15 cellular contexts compared by ENCODE assay signal in genomic region chr14:100093322-100093721, GRCh38. TPM values are rescaled to one million over a fixed set of nuclear protein-coding genes. Genes with fewer than 3 reads are reported as not detected.
A peak's percentile ranks its signal among the peaks of the same experiment; 100 is the strongest.
DNase-seq lines count a peak whose midpoint lies in the region; ATAC-seq and TF ChIP-seq lines count a peak whose summit lies in the region.
"Had no signal": no experiment of that assay in that cellular context is flagged by ENCODE, and none has a peak within 500 bp of the region (broad histone marks: within the 10 kb centered on the region; RNA-seq: fewer than 3 reads in every experiment).

No MANE protein-coding gene starts in this region.

- no peak overlapping the region for H3K4me3 Mint-ChIP-seq in activated CD8-positive, alpha-beta memory T cell treated with anti-CD3 and anti-CD28 coated beads, Interleukin-2, amount 10 ng/mL, durations not matched to agents 7 days and 5 days
- H3K4me3 Mint-ChIP-seq in CD8-positive, alpha-beta memory T cell: peak overlapping the region in 2 of 7 donors; percentile 29 to 58
- H3K4me3 Mint-ChIP-seq in activated naive CD8-positive, alpha-beta T cell: peak overlapping the region; percentile 61
- H3K4me3 Mint-ChIP-seq in natural killer cell treated with Interleukin-12 subunit alpha and Interleukin-12 subunit beta and Interleukin-15 and Interleukin-18, amount 100 ng/mL, for 72 hours: no peak overlapping the region
- H3K4me3 Mint-ChIP-seq in type B pancreatic cell: no peak overlapping the region
- H3K4me3 Mint-ChIP-seq: IgD-negative memory B cell had no signal

- H3K4me1 Mint-ChIP-seq in activated CD8-positive, alpha-beta memory T cell treated with anti-CD3 and anti-CD28 coated beads, Interleukin-2, amount 10 ng/mL, durations not matched to agents 7 days and 5 days: peaks cover 84% of the 10 kb centered on the region
- peaks cover 87 to 100% (median 100%) of the 10 kb centered on the region in 3 donors for H3K4me1 Mint-ChIP-seq in CD8-positive, alpha-beta memory T cell
- H3K4me1 Mint-ChIP-seq in activated naive CD8-positive, alpha-beta T cell (ENCODE audit: low read depth): peaks cover 97% of the 10 kb centered on the region
- H3K4me1 Mint-ChIP-seq in natural killer cell treated with Interleukin-12 subunit alpha and Interleukin-12 subunit beta and Interleukin-15 and Interleukin-18, amount 100 ng/mL, for 72 hours (ENCODE audit: low read depth in 2 of 2): peaks cover 52 to 64% of the 10 kb centered on the region in 2 donors
- no peaks in the 10 kb centered on the region for H3K4me1 Mint-ChIP-seq in type B pancreatic cell (ENCODE audit: unreplicated experiment)

- no peak overlapping the region for H3K27ac Mint-ChIP-seq in activated CD8-positive, alpha-beta memory T cell treated with anti-CD3 and anti-CD28 coated beads, Interleukin-2, amount 10 ng/mL, durations not matched to agents 7 days and 5 days
- peak overlapping the region; percentile 41 to 95 (median 74) for H3K27ac Mint-ChIP-seq in CD8-positive, alpha-beta memory T cell
- peak overlapping the region; percentile 97 for H3K27ac Mint-ChIP-seq in activated naive CD8-positive, alpha-beta T cell
- peak overlapping the region; percentile 61 to 86 for H3K27ac Mint-ChIP-seq in natural killer cell treated with Interleukin-12 subunit alpha and Interleukin-12 subunit beta and Interleukin-15 and Interleukin-18, amount 100 ng/mL, for 72 hours
- no peak overlapping the region for H3K27ac Mint-ChIP-seq in type B pancreatic cell
- H3K27ac Mint-ChIP-seq: IgD-negative memory B cell had no signal

- POLR2A ChIA-PET in CD8-positive, alpha-beta memory T cell (lab: Charles Lee): interaction anchor here (1.4 kb wide), 1 partner anchor 13 kb away, joined by 10 read pairs; no protein-coding TSS in a partner anchor
- POLR2A ChIA-PET in GM10248 (lab: Yijun Ruan, JAX): no interaction called here

- H3K36me3 Mint-ChIP-seq in activated CD8-positive, alpha-beta memory T cell treated with anti-CD3 and anti-CD28 coated beads, Interleukin-2, amount 10 ng/mL, durations not matched to agents 7 days and 5 days: peaks cover 83% of the 10 kb centered on the region
- peaks cover 17 to 97% (median 39%) of the 10 kb centered on the region in 3 donors for H3K36me3 Mint-ChIP-seq in CD8-positive, alpha-beta memory T cell
- H3K36me3 Mint-ChIP-seq in activated naive CD8-positive, alpha-beta T cell: peaks cover 18% of the 10 kb centered on the region
- H3K36me3 Mint-ChIP-seq in natural killer cell treated with Interleukin-12 subunit alpha and Interleukin-12 subunit beta and Interleukin-15 and Interleukin-18, amount 100 ng/mL, for 72 hours: peaks cover 32% of the 10 kb centered on the region
- peaks cover 18% of the 10 kb centered on the region for H3K36me3 Mint-ChIP-seq in type B pancreatic cell
- H3K36me3 Mint-ChIP-seq: IgD-negative memory B cell had no signal

- TF ChIP-seq CTCF in GM10248 (IDR thresholded peaks at IDR 0.05; ENCODE audit: control extremely low read depth, extremely low read depth, low read depth, missing control alignments): no peak
- TF ChIP-seq CTCF in type B pancreatic cell (conservative IDR thresholded peaks at IDR 0.05): no peak

- no peak overlapping the region for H3K4me3 ChIP-seq in CD8-positive, alpha-beta memory T cell (ENCODE audit: low read length)

- peaks cover 98% of the 10 kb centered on the region for H3K4me1 ChIP-seq in CD8-positive, alpha-beta memory T cell (ENCODE audit: insufficient read depth, low read length)

- CTCF ChIA-PET in activated CD8-positive, alpha-beta memory T cell treated with anti-CD3 and anti-CD28 coated beads, Interleukin-2, amount 10 ng/mL, durations not matched to agents 7 days and 5 days (lab: Charles Lee): interaction anchor here (2.8 to 24.4 kb wide), 2 partner anchors 15 to 18 kb away, joined by 11 to 607 read pairs; partner anchors contain the start of gene EVL
- CTCF ChIA-PET in CD8-positive, alpha-beta memory T cell (lab: Charles Lee): interaction anchor here (49.6 to 58.3 kb wide), 2 partner anchors 1 to 21 kb away, joined by 1568 read pairs; partner anchors contain the start of gene EVL
- CTCF ChIA-PET in GM10248 (lab: Yijun Ruan, JAX): interaction anchor here (1.1 to 4.3 kb wide), 7 partner anchors 9 to 41 kb away, joined by 3 to 30 read pairs (median 4); partner anchors contain the start of gene EVL

- peak; percentile 61 for DNase-seq in activated CD8-positive, alpha-beta memory T cell treated with anti-CD3 and anti-CD28 coated beads for 24 hours
- no peak for DNase-seq in activated CD8-positive, alpha-beta memory T cell treated with anti-CD3 and anti-CD28 coated beads, Interleukin-2, amount 10 ng/mL, durations not matched to agents 7 days and 5 days
- peak in 1 of 5 donors; percentile 64 for DNase-seq in CD8-positive, alpha-beta memory T cell
- no peak for DNase-seq in natural killer cell treated with Interleukin-12 subunit alpha and Interleukin-12 subunit beta and Interleukin-15 and Interleukin-18, amount 100 ng/mL, for 72 hours (ENCODE audit: low spot score)
- DNase-seq in GM10248 (ENCODE audit: extremely low spot score): no peak
- no peak for DNase-seq in type B pancreatic cell (ENCODE audit: extremely low spot score, unreplicated experiment)
- no peak for DNase-seq in NCI-H748 (lab: John Stamatoyannopoulos, UW; ENCODE audit: unreplicated experiment)
- DNase-seq: BE2C, Calu3, cerebellar nuclear complex, NCI-H1105 treated with DMSO at 0.1 percent for 48 hours, NCI-H2107, SHP77 had no signal

- peaks cover 80% of the 10 kb centered on the region for H3K36me3 ChIP-seq in CD8-positive, alpha-beta memory T cell (ENCODE audit: insufficient read depth, low read length)

- no peaks in the 10 kb centered on the region for H3K9me3 ChIP-seq in CD8-positive, alpha-beta memory T cell (ENCODE audit: low read length)
- H3K9me3 ChIP-seq: BE2C had no signal

- no peak for ATAC-seq in activated CD8-positive, alpha-beta memory T cell treated with anti-CD3 and anti-CD28 coated beads, Interleukin-2, amount 10 ng/mL, durations not matched to agents 7 days and 5 days
- ATAC-seq in natural killer cell treated with Interleukin-12 subunit alpha and Interleukin-12 subunit beta and Interleukin-15 and Interleukin-18, amount 100 ng/mL, for 72 hours: no peak

- no peaks in the 10 kb centered on the region for H3K27me3 ChIP-seq in CD8-positive, alpha-beta memory T cell (ENCODE audit: insufficient read depth, low read length, poor library complexity, severe bottlenecking)
- H3K27me3 ChIP-seq: BE2C had no signal

- no peaks in the 10 kb centered on the region for H3K9me3 Mint-ChIP-seq in activated CD8-positive, alpha-beta memory T cell treated with anti-CD3 and anti-CD28 coated beads, Interleukin-2, amount 10 ng/mL, durations not matched to agents 7 days and 5 days (ENCODE audit: low read depth)
- H3K9me3 Mint-ChIP-seq in CD8-positive, alpha-beta memory T cell: no peaks in the 10 kb centered on the region
- H3K9me3 Mint-ChIP-seq in activated naive CD8-positive, alpha-beta T cell (ENCODE audit: low read depth): no peaks in the 10 kb centered on the region
- H3K9me3 Mint-ChIP-seq in natural killer cell treated with Interleukin-12 subunit alpha and Interleukin-12 subunit beta and Interleukin-15 and Interleukin-18, amount 100 ng/mL, for 72 hours: no peaks in the 10 kb centered on the region
- H3K9me3 Mint-ChIP-seq in type B pancreatic cell: no peaks in the 10 kb centered on the region
- H3K9me3 Mint-ChIP-seq: IgD-negative memory B cell had no signal

- no peak overlapping the region for H3K27ac ChIP-seq in CD8-positive, alpha-beta memory T cell (ENCODE audit: low read depth, low read length)

- no peaks in the 10 kb centered on the region for H3K27me3 Mint-ChIP-seq in activated CD8-positive, alpha-beta memory T cell treated with anti-CD3 and anti-CD28 coated beads, Interleukin-2, amount 10 ng/mL, durations not matched to agents 7 days and 5 days
- H3K27me3 Mint-ChIP-seq in CD8-positive, alpha-beta memory T cell: no peaks in the 10 kb centered on the region
- no peaks in the 10 kb centered on the region for H3K27me3 Mint-ChIP-seq in activated naive CD8-positive, alpha-beta T cell
- no peaks in the 10 kb centered on the region for H3K27me3 Mint-ChIP-seq in natural killer cell treated with Interleukin-12 subunit alpha and Interleukin-12 subunit beta and Interleukin-15 and Interleukin-18, amount 100 ng/mL, for 72 hours
- no peaks in the 10 kb centered on the region for H3K27me3 Mint-ChIP-seq in type B pancreatic cell
- H3K27me3 Mint-ChIP-seq: IgD-negative memory B cell had no signal

RNA-seq across cellular contexts. Expression of gene EVL, which starts 28.1 kb away (rescaled TPM):
- 100 to 1,000 TPM; 774 to 910 TPM for total RNA-seq in activated CD8-positive, alpha-beta memory T cell treated with anti-CD3 and anti-CD28 coated beads, Interleukin-2, amount 10 ng/mL, durations not matched to agents 7 days and 5 days
- 100 to 1,000 TPM; 218 to 228 TPM for total RNA-seq in CD8-positive, alpha-beta memory T cell
- polyA plus RNA-seq in CD8-positive, alpha-beta memory T cell: 129 TPM
- 100 to 1,000 TPM; 109 to 232 TPM for total RNA-seq in natural killer cell treated with Interleukin-12 subunit alpha and Interleukin-12 subunit beta and Interleukin-15 and Interleukin-18, amount 100 ng/mL, for 72 hours
- 66.3 and 159 TPM in 2 replicates for total RNA-seq in type B pancreatic cell (ENCODE audit: low replicate concordance)

Comparison
In these comparisons a context has a peak if more than half of its experiments do, and no peak if none do; other contexts are left out.
1. H3K27ac Mint-ChIP-seq: peak in CD8-positive, alpha-beta memory T cell (8 of 8), activated naive CD8-positive, alpha-beta T cell (single experiment) and natural killer cell treated with Interleukin-12 subunit alpha and Interleukin-12 subunit beta and Interleukin-15 and Interleukin-18, amount 100 ng/mL, for 72 hours (2 of 2); none in activated CD8-positive, alpha-beta memory T cell treated with anti-CD3 and anti-CD28 coated beads, Interleukin-2, amount 10 ng/mL, durations not matched to agents 7 days and 5 days (single experiment) and type B pancreatic cell (single experiment).